Comparison of ENCODE assay signal across 23 cellular contexts in genomic region chr1:9451086-9451485, GRCh38.
"Had no signal": no experiment of that assay in that cellular context is flagged by ENCODE, and none has a peak within 500 bp of the region (broad histone marks: within the 10 kb centered on the region; RNA-seq: fewer than 3 reads in every experiment).

No MANE protein-coding gene starts in this region.

- H3K36me3 Mint-ChIP-seq: activated naive CD8-positive, alpha-beta T cell; brain; naive thymus-derived CD4-positive, alpha-beta T cell had no signal

- H3K27me3 Mint-ChIP-seq: activated naive CD8-positive, alpha-beta T cell had no signal

- ATAC-seq: gastrocnemius medialis; left cardiac atrium; left ventricle myocardium superior; naive thymus-derived CD4-positive, alpha-beta T cell; right cardiac atrium had no signal

- DNase-seq: activated CD4-positive, alpha-beta T cell treated with anti-CD3 and anti-CD28 coated beads for 4 hours; activated CD4-positive, alpha-beta T cell treated with anti-CD3 and anti-CD28 coated beads, Interleukin-2, amount 50 U/mL, for 4 hours; activated effector memory CD4-positive, alpha-beta T cell treated with Interleukin-2 at 50 U/mL for 16 hours; activated naive CD4-positive, alpha-beta T cell treated with Interleukin-2 at 50 U/mL for 16 hours; aorta; dorsolateral prefrontal cortex; effector memory CD4-positive, alpha-beta T cell; gastrocnemius medialis; left cardiac atrium; left ventricle myocardium superior; midbrain; naive thymus-derived CD4-positive, alpha-beta T cell; nucleus accumbens; spleen; stimulated activated naive CD4-positive, alpha-beta T cell had no signal

- H3K9me3 Mint-ChIP-seq: brain; naive thymus-derived CD4-positive, alpha-beta T cell; neural crest cell had no signal

- H3K4me3 ChIP-seq: cardiac muscle cell, coronary artery, dorsolateral prefrontal cortex, gastrocnemius medialis, hepatocyte, spleen, tibial nerve had no signal

- H3K27ac Mint-ChIP-seq: activated naive CD8-positive, alpha-beta T cell; brain had no signal

- H3K4me3 Mint-ChIP-seq: activated naive CD8-positive, alpha-beta T cell; brain; naive thymus-derived CD4-positive, alpha-beta T cell; neural crest cell had no signal

- H3K4me1 Mint-ChIP-seq: naive thymus-derived CD4-positive, alpha-beta T cell had no signal
